Comparison of ENCODE assay signal across 8 cellular contexts in genomic region chr1:3409737-3410434, GRCh38. TPM values are rescaled to one million over a fixed set of nuclear protein-coding genes. Genes with fewer than 3 reads are reported as not detected.
DNase-seq lines count a peak whose midpoint lies in the region; ATAC-seq and TF ChIP-seq lines count a peak whose summit lies in the region.

No MANE protein-coding gene starts in this region.

- H3K9me3 ChIP-seq in Panc1 (ENCODE audit: control insufficient read depth, insufficient read depth, low read depth, low read length) = no peaks in the 10 kb centered on the region

- H3K27ac ChIP-seq in Panc1 (ENCODE audit: low read length) = no peak overlapping the region

- H3K4me1 ChIP-seq in Panc1 (ENCODE audit: control insufficient read depth, insufficient read depth, low read length) = no peaks in the 10 kb centered on the region

- peak; percentile 80 for TF ChIP-seq CTCF in Panc1 (IDR thresholded peaks at IDR 0.05)

- POLR2A ChIA-PET in Panc1 (lab: Charles Lee) = no interaction called here

- H3K4me3 ChIP-seq in Panc1 (ENCODE audit: low read depth in 2 of 2, low read length in 2 of 2) = no peak overlapping the region

- in situ Hi-C loops in Panc1 (cut with HindIII; ENCODE audit: low pct_unique_long_range_greater_than_20kb, low sequenced_read_pairs) = no loop called here

- H3K36me3 ChIP-seq in Panc1 (ENCODE audit: control insufficient read depth, insufficient read depth, low read length) = no peaks in the 10 kb centered on the region

- no TSS peak for BruUV-seq in Panc1 (replicated peaks; lab: Mats Ljungman, UMichigan)

- DNase-seq in EH (ENCODE audit: low read depth) (peak; percentile 55), Panc1 (ENCODE audit: low read depth, low spot score) (no peak), fibroblast of peridontal ligament (ENCODE audit: extremely low read depth) (peak; percentile 81), occipital lobe (lab: John Stamatoyannopoulos, UW) (peak; percentile 36), T-helper 2 cell (no peak)
- DNase-seq in effector CD4-positive, alpha-beta T cell = no peak
- no peak for DNase-seq in activated CD4-positive, alpha-beta T cell treated with anti-CD3 and anti-CD28 coated beads for 1 hour

- ATAC-seq in Panc1 = peak; percentile 88
- ATAC-seq in GM18909 (IDR thresholded peaks at IDR 0.05; ENCODE audit: poor library complexity, unreplicated experiment) = no peak

- CTCF ChIA-PET in Panc1 (lab: Charles Lee) = interaction anchor here (1.3 kb wide), 1 partner anchor 59 kb away, joined by 5 read pairs; no protein-coding TSS in a partner anchor

- intact Hi-C loops in Panc1 (cut with micrococcal nuclease; ENCODE audit: unreplicated experiment) = no loop called here

- H3K27me3 ChIP-seq in Panc1 (ENCODE audit: control insufficient read depth, insufficient read depth, low read length) = no peaks in the 10 kb centered on the region

RNA-seq across cellular contexts. Expression of gene ARHGEF16, which starts 44.6 kb away (rescaled TPM):
- total RNA-seq in Panc1 (2021; ENCODE audit: unreplicated experiment) = 10.1 TPM
- polyA plus RNA-seq in Panc1 (2012; ENCODE audit: insufficient read length) = 7.8 TPM
- total RNA-seq in occipital lobe = 0.16 TPM

Comparison
In these comparisons a context has a peak if more than half of its experiments do, and no peak if none do; other contexts are left out.
1. DNase-seq: peak in EH (single experiment), fibroblast of peridontal ligament (single experiment) and occipital lobe (single experiment); none in Panc1 (single experiment), effector CD4-positive, alpha-beta T cell (single experiment), activated CD4-positive, alpha-beta T cell treated with anti-CD3 and anti-CD28 coated beads for 1 hour (single experiment) and T-helper 2 cell (0 of 5).